Comparison of ENCODE assay signal across 21 cellular contexts in genomic region chrX:110403436-110403835, GRCh38. TPM values are rescaled to one million over a fixed set of nuclear protein-coding genes. Genes with fewer than 3 reads are reported as not detected.
"Had no signal": no experiment of that assay in that cellular context is flagged by ENCODE, and none has a peak within 500 bp of the region (broad histone marks: within the 10 kb centered on the region; RNA-seq: fewer than 3 reads in every experiment).

No MANE protein-coding gene starts in this region.

- DNase-seq: activated CD4-positive, alpha-beta T cell treated with anti-CD3 and anti-CD28 coated beads, Interleukin-2, amount 50 U/mL, for 1 hour; activated naive CD4-positive, alpha-beta T cell; activated naive CD8-positive, alpha-beta T cell treated with anti-CD3 and anti-CD28 coated beads, Interleukin-2, amount 10 ng/mL, durations not matched to agents 7 days and 5 days; anterior cingulate cortex; effector CD4-positive, alpha-beta T cell; foreskin melanocyte; head of caudate nucleus; mucosa of descending colon; naive thymus-derived CD8-positive, alpha-beta T cell; retina; stimulated activated CD4-positive, alpha-beta T cell treated with anti-CD3 and anti-CD28 coated beads, Interleukin-15, amount 100 ng/mL, for 24 hours; stimulated activated CD4-positive, alpha-beta T cell treated with anti-CD3 and anti-CD28 coated beads, Interleukin-4, amount 100 ng/mL, for 1 hour; stimulated activated naive CD4-positive, alpha-beta T cell had no signal

- H3K36me3 ChIP-seq: cardiac muscle cell had no signal

- H3K36me3 Mint-ChIP-seq: activated naive CD8-positive, alpha-beta T cell treated with anti-CD3 and anti-CD28 coated beads, Interleukin-2, amount 10 ng/mL, durations not matched to agents 7 days and 5 days; naive thymus-derived CD8-positive, alpha-beta T cell had no signal

- H3K4me3 Mint-ChIP-seq: activated naive CD8-positive, alpha-beta T cell treated with anti-CD3 and anti-CD28 coated beads, Interleukin-2, amount 10 ng/mL, durations not matched to agents 7 days and 5 days; activated T-helper 1 cell treated with anti-CD3 and anti-CD28 coated beads, Interleukin-12 subunit alpha, Interleukin-12 subunit beta, Interleukin-2, Interleukin-4 antibody, amounts not matched to agents 30 ng/mL and 10 ng/mL and 1 ng/mL, durations not matched to agents 14 hours and 24 hours and 36 hours; naive thymus-derived CD8-positive, alpha-beta T cell; T-helper 2 cell treated with Interferon-gamma antibody and Interleukin-4, amounts not matched to agents 5 μg/mL and 100 μg/mL, for 36 hours; type B pancreatic cell had no signal

- H3K4me1 Mint-ChIP-seq: activated naive CD8-positive, alpha-beta T cell treated with anti-CD3 and anti-CD28 coated beads, Interleukin-2, amount 10 ng/mL, durations not matched to agents 7 days and 5 days; naive thymus-derived CD8-positive, alpha-beta T cell had no signal

- ATAC-seq: activated CD4-positive, CD25-positive, alpha-beta regulatory T cell treated with anti-CD3 and anti-CD28 coated beads, Interleukin-2, amount 50 U/mL, for 24 hours; mucosa of descending colon; naive thymus-derived CD8-positive, alpha-beta T cell had no signal

- H3K4me3 ChIP-seq: cardiac muscle cell, lung, mucosa of descending colon had no signal

- H3K27me3 ChIP-seq: cardiac muscle cell had no signal

- H3K27ac Mint-ChIP-seq: activated naive CD8-positive, alpha-beta T cell treated with anti-CD3 and anti-CD28 coated beads, Interleukin-2, amount 10 ng/mL, durations not matched to agents 7 days and 5 days; activated T-helper 1 cell treated with anti-CD3 and anti-CD28 coated beads, Interleukin-12 subunit alpha, Interleukin-12 subunit beta, Interleukin-2, Interleukin-4 antibody, amounts not matched to agents 30 ng/mL and 10 ng/mL and 1 ng/mL, durations not matched to agents 14 hours and 24 hours and 36 hours; naive thymus-derived CD8-positive, alpha-beta T cell; T-helper 2 cell treated with Interferon-gamma antibody and Interleukin-4, amounts not matched to agents 5 μg/mL and 100 μg/mL, for 36 hours had no signal

- H3K9me3 Mint-ChIP-seq: activated naive CD8-positive, alpha-beta T cell treated with anti-CD3 and anti-CD28 coated beads, Interleukin-2, amount 10 ng/mL, durations not matched to agents 7 days and 5 days; activated T-helper 1 cell treated with anti-CD3 and anti-CD28 coated beads, Interleukin-12 subunit alpha, Interleukin-12 subunit beta, Interleukin-2, Interleukin-4 antibody, amounts not matched to agents 30 ng/mL and 10 ng/mL and 1 ng/mL, durations not matched to agents 14 hours and 24 hours and 36 hours; naive thymus-derived CD8-positive, alpha-beta T cell; T-helper 2 cell treated with Interferon-gamma antibody and Interleukin-4, amounts not matched to agents 5 μg/mL and 100 μg/mL, for 36 hours had no signal

- H3K27ac ChIP-seq: cardiac muscle cell had no signal

- H3K9me3 ChIP-seq: mucosa of descending colon had no signal

- H3K27me3 Mint-ChIP-seq: type B pancreatic cell had no signal

RNA-seq across cellular contexts. Expression of gene RTL9, which starts 44.8 kb away (rescaled TPM):
- total RNA-seq: activated CD8-positive, alpha-beta memory T cell treated with anti-CD3 and anti-CD28 coated beads for 36 hours; activated naive CD8-positive, alpha-beta T cell treated with anti-CD3 and anti-CD28 coated beads, Interleukin-2, amount 10 ng/mL, durations not matched to agents 7 days and 5 days; activated T-helper 1 cell treated with anti-CD3 and anti-CD28 coated beads, Interleukin-12 subunit alpha, Interleukin-12 subunit beta, Interleukin-2, Interleukin-4 antibody, amounts not matched to agents 30 ng/mL and 10 ng/mL and 1 ng/mL, durations not matched to agents 14 hours and 24 hours and 36 hours; endothelial cell of umbilical vein; naive thymus-derived CD8-positive, alpha-beta T cell had no signal
- polyA plus RNA-seq: endothelial cell of umbilical vein; naive thymus-derived CD8-positive, alpha-beta T cell had no signal
